ENCODE assay signal across 8 cellular contexts in the genomic region with DNA sequence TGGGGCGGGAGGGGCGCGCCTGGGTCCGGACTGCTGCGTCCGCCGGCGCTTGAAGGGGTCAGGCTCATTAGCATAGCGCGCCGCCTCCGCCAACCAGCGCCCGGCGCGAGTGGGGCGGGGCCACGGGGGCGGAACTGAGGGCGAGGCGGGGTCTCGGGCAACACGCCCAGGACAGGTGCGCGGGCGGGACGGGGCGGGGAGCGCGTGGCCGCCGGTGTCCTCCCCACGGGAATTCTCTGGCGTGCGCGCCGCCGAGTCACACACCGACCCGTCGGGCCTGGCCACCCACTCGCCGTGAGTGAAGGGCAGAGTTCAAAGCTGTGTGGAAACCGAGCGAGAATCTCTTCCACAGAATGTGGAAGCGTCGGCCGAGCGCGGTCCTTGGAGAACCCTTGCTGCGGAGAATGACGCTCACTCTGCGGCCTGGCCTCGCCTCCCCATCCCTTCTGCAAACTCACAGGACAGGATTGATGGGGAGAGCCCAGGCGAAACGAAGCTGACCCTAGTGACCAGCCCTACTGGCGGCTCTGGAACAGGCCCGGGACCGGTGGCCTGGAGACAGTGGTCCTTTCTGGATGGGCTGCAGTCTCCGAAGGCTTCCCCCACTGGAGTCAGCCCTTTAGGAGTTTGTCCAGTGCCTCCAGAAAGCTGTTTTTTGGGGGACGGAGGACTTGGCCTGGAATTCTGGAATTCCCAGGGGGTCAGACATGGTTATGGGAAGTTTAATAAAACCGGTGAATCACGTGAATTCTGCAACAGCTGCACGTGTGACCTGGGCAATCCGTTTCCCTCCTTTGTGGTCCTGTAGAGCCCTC. TPM values are rescaled to one million over a fixed set of nuclear protein-coding genes. Genes with fewer than 3 reads are reported as not detected.
A peak's percentile ranks its signal among the peaks of the same experiment; 100 is the strongest.
DNase-seq lines count a peak whose midpoint lies in the region; ATAC-seq and TF ChIP-seq lines count a peak whose summit lies in the region.

TSS of gene SNAI3 (minus strand) at position 69 of the 815 bp plus-strand sequence. CDS start 101 bp downstream, outside the sequence.

- H3K36me3 ChIP-seq in CD8-positive, alpha-beta T cell (ENCODE audit: insufficient read depth, low read length) = no peaks in the 10 kb centered on the region
- H3K36me3 ChIP-seq in Panc1 (ENCODE audit: control insufficient read depth, insufficient read depth, low read length) (no peaks in the 10 kb centered on the region), neuronal stem cell (replicated peaks in 1 of 2; ENCODE audit: control insufficient read depth in 2 of 2, insufficient read depth in 2 of 2, low read length in 2 of 2) (no peaks in the 10 kb centered on the region)

- no peaks in the 10 kb centered on the region for H3K27me3 Mint-ChIP-seq in CD8-positive, alpha-beta T cell (ENCODE audit: low read depth)
- no peaks in the 10 kb centered on the region for H3K27me3 Mint-ChIP-seq in activated T-helper 17 cell treated with anti-CD3 and anti-CD28 coated beads, Interleukin-2, amount 50 U/mL, for 72 hours

- peak within 1 kb of the TSS; percentile 44 for H3K9ac ChIP-seq in neuronal stem cell (ENCODE audit: low read depth, low read length, poor library complexity)

- H3K4me2 ChIP-seq in neuronal stem cell (ENCODE audit: insufficient read depth, low read length, poor library complexity, severe bottlenecking) = peak within 1 kb of the TSS; percentile 72

- H3K4me1 ChIP-seq in CD8-positive, alpha-beta T cell (ENCODE audit: insufficient read depth, low read length) = peaks cover 46% of the 10 kb centered on the region
- H3K4me1 ChIP-seq in Panc1 (ENCODE audit: control insufficient read depth, insufficient read depth, low read length) = no peaks in the 10 kb centered on the region; the same call in 1 of the 2 replicates
- peaks cover 13 to 18% of the 10 kb centered on the region in 2 donors for H3K4me1 ChIP-seq in neuronal stem cell (ENCODE audit: control insufficient read depth in 2 of 2, insufficient read depth in 1 of 2, low read depth in 1 of 2, low read length in 2 of 2)

- intact Hi-C loops in CD8-positive, alpha-beta T cell (cut with DNase I, micrococcal nuclease) = loop anchor here (1.0 to 10.0 kb wide), 6 partner anchors 20 to 732 kb away; partner anchors contain the start of genes CYBA (in 2 of the 2), BANP (in 1 of the 2), CTU2 (in 1 of the 2) and MVD (in 1 of the 2)
- intact Hi-C loops in Panc1 (cut with micrococcal nuclease; ENCODE audit: unreplicated experiment) = no loop called here

- H3K27me3 ChIP-seq in CD8-positive, alpha-beta T cell (ENCODE audit: insufficient read depth, low read length) = no peaks in the 10 kb centered on the region
- H3K27me3 ChIP-seq in Panc1 (ENCODE audit: control insufficient read depth, insufficient read depth, low read length) = no peaks in the 10 kb centered on the region
- H3K27me3 ChIP-seq in neuronal stem cell (ENCODE audit: control insufficient read depth in 3 of 3, insufficient read depth in 3 of 3, low read depth in 1 of 3, low read length in 3 of 3) = peaks cover 8 to 74% (median 35%) of the 10 kb centered on the region in 3 experiments

- peak within 1 kb of the TSS; percentile 81 for H2BK15ac ChIP-seq in neuronal stem cell (ENCODE audit: low read length)

- no peak for TF ChIP-seq CTCF in CD8-positive, alpha-beta T cell (IDR thresholded peaks at IDR 0.05)
- TF ChIP-seq CTCF in Panc1 (IDR thresholded peaks at IDR 0.05) (no peak), foreskin fibroblast (IDR thresholded peaks at IDR 0.05; ENCODE audit: low read depth, low read length) (no peak)

- in situ Hi-C loops in Panc1 (cut with HindIII; ENCODE audit: low pct_unique_long_range_greater_than_20kb, low sequenced_read_pairs) = no loop called here

- no peaks in the 10 kb centered on the region for H3K9me3 Mint-ChIP-seq in CD8-positive, alpha-beta T cell
- no peaks in the 10 kb centered on the region for H3K9me3 Mint-ChIP-seq in activated T-helper 17 cell treated with anti-CD3 and anti-CD28 coated beads, Interleukin-2, amount 50 U/mL, for 72 hours

- peaks cover 1% of the 10 kb centered on the region for H3K36me3 Mint-ChIP-seq in CD8-positive, alpha-beta T cell
- H3K36me3 Mint-ChIP-seq in activated T-helper 17 cell treated with anti-CD3 and anti-CD28 coated beads, Interleukin-2, amount 50 U/mL, for 72 hours (ENCODE audit: low read depth) = no peaks in the 10 kb centered on the region

- DNase-seq in CD8-positive, alpha-beta T cell = peak; percentile 58 to 87 (median 80)
- peak; percentile 57 for DNase-seq in HT1080 (ENCODE audit: low read depth)
- no peak for DNase-seq in Panc1 (ENCODE audit: low read depth, low spot score)
- DNase-seq in foreskin fibroblast = peak; percentile 34 to 77
- peak; percentile 85 for DNase-seq in neuronal stem cell (ENCODE audit: low spot score)
- DNase-seq in substantia nigra (lab: John Stamatoyannopoulos, UW) = peak in 35 of 49 donors; percentile 9 to 89 (median 39)

- ATAC-seq in CD8-positive, alpha-beta T cell = peak; percentile 77
- ATAC-seq in GM19467 (IDR thresholded peaks at IDR 0.05; ENCODE audit: unreplicated experiment) = peak; percentile 60
- peak; percentile 92 for ATAC-seq in Panc1
- peak; percentile 89 for ATAC-seq in activated T-helper 17 cell treated with anti-CD3 and anti-CD28 coated beads, Interleukin-2, amount 50 U/mL, for 72 hours (replicated peaks)

- no peak within 1 kb of the TSS for H2BK5ac ChIP-seq in neuronal stem cell (ENCODE audit: low read length)

- peak within 1 kb of the TSS; percentile 80 for H3K4me3 Mint-ChIP-seq in CD8-positive, alpha-beta T cell
- H3K4me3 Mint-ChIP-seq in activated T-helper 17 cell treated with anti-CD3 and anti-CD28 coated beads, Interleukin-2, amount 50 U/mL, for 72 hours = peak within 1 kb of the TSS; percentile 72

- H3K18ac ChIP-seq in neuronal stem cell (ENCODE audit: low read length) = peak within 1 kb of the TSS; percentile 91

- peak within 1 kb of the TSS; percentile 71 for H3K14ac ChIP-seq in neuronal stem cell (ENCODE audit: low read length)

- no CpG with 5 or more reads among the region's 65 CpGs for whole genome bisulfite sequencing in neuronal stem cell (ENCODE audit: extremely low coverage in 2 of 2, insufficient read length in 2 of 2, insufficient replicate concordance in 1 of 2), 2 donors

- peak within 1 kb of the TSS; percentile 96 for H4K8ac ChIP-seq in neuronal stem cell (ENCODE audit: low read depth, low read length)

- H3K23ac ChIP-seq in neuronal stem cell (ENCODE audit: low read depth, low read length, poor library complexity) = peak within 1 kb of the TSS; percentile 91

- peak within 1 kb of the TSS; percentile 90 for H2AFZ ChIP-seq in neuronal stem cell (ENCODE audit: low read length)

- peak within 1 kb of the TSS; percentile 69 for H3K27ac Mint-ChIP-seq in CD8-positive, alpha-beta T cell
- no peak within 1 kb of the TSS for H3K27ac Mint-ChIP-seq in activated T-helper 17 cell treated with anti-CD3 and anti-CD28 coated beads, Interleukin-2, amount 50 U/mL, for 72 hours

- H3K9me3 ChIP-seq in CD8-positive, alpha-beta T cell (ENCODE audit: low read length) = no peaks in the 10 kb centered on the region
- no peaks in the 10 kb centered on the region for H3K9me3 ChIP-seq in Panc1 (ENCODE audit: control insufficient read depth, insufficient read depth, low read depth, low read length)
- H3K9me3 ChIP-seq in neuronal stem cell (replicated peaks in 1 of 2; ENCODE audit: control insufficient read depth in 2 of 2, insufficient read depth in 1 of 2, low read depth in 1 of 2, low read length in 2 of 2) = no peaks in the 10 kb centered on the region

- CTCF ChIA-PET in CD8-positive, alpha-beta T cell (lab: Charles Lee) = interaction anchor here (0.5 to 6.2 kb wide), 6 partner anchors 10 to 94 kb away, joined by 3 to 54 read pairs (median 4); partner anchors contain the start of gene MVD
- CTCF ChIA-PET in Panc1 (lab: Charles Lee) = interaction anchor here (1.3 kb wide), 1 partner anchor 10 kb away, joined by 3 read pairs; no protein-coding TSS in a partner anchor

- no peak within 1 kb of the TSS for H4K91ac ChIP-seq in neuronal stem cell (ENCODE audit: low read depth, low read length, poor library complexity)

- POLR2A ChIA-PET in CD8-positive, alpha-beta T cell (lab: Charles Lee) = interaction anchor here (1.0 to 2.4 kb wide), 6 partner anchors 9 to 116 kb away, joined by 3 to 15 read pairs (median 9); partner anchors contain the start of gene ZC3H18
- POLR2A ChIA-PET in Panc1 (lab: Charles Lee) = interaction anchor here (0.5 kb wide), 1 partner anchor 19 kb away, joined by 4 read pairs; no protein-coding TSS in a partner anchor

- peak within 1 kb of the TSS; percentile 87 for H3K4me3 ChIP-seq in CD8-positive, alpha-beta T cell (ENCODE audit: low read depth, low read length)
- H3K4me3 ChIP-seq in Panc1 (ENCODE audit: low read depth in 2 of 2, low read length in 2 of 2) (peak within 1 kb of the TSS; percentile 45 to 58), foreskin fibroblast (ENCODE audit: low read depth in 1 of 2, low read length in 2 of 2) (peak within 1 kb of the TSS; percentile 39 to 44), neuronal stem cell (ENCODE audit: low read length in 2 of 2) (peak within 1 kb of the TSS; percentile 34 to 77)

- peak within 1 kb of the TSS; percentile 63 for H3K27ac ChIP-seq in CD8-positive, alpha-beta T cell (ENCODE audit: low read depth, low read length)
- H3K27ac ChIP-seq in Panc1 (ENCODE audit: low read length) (no peak within 1 kb of the TSS), neuronal stem cell (replicated peaks; ENCODE audit: low read length) (no peak within 1 kb of the TSS), substantia nigra (ENCODE audit: low read depth, low read length, poor library complexity, severe bottlenecking) (no peak within 1 kb of the TSS)

- peak within 1 kb of the TSS; percentile 76 for H3K4ac ChIP-seq in neuronal stem cell (ENCODE audit: low read length)

- BruUV-seq in Panc1 (replicated peaks; lab: Mats Ljungman, UMichigan) = no TSS peak

- peak within 1 kb of the TSS; percentile 81 for H2BK120ac ChIP-seq in neuronal stem cell (ENCODE audit: low read depth, low read length)

- peak within 1 kb of the TSS; percentile 73 for H2BK12ac ChIP-seq in neuronal stem cell (ENCODE audit: low read length)

- peaks cover 50% of the 10 kb centered on the region for H3K4me1 Mint-ChIP-seq in CD8-positive, alpha-beta T cell (ENCODE audit: low read depth)
- H3K4me1 Mint-ChIP-seq in activated T-helper 17 cell treated with anti-CD3 and anti-CD28 coated beads, Interleukin-2, amount 50 U/mL, for 72 hours = peaks cover 20% of the 10 kb centered on the region

- H3K79me1 ChIP-seq in neuronal stem cell (ENCODE audit: low read depth, low read length) = peaks cover 6% of the 10 kb centered on the region

- H2AK5ac ChIP-seq in neuronal stem cell (ENCODE audit: low read depth, low read length) = peak within 1 kb of the TSS; percentile 63

RNA-seq across cellular contexts. Expression of gene SNAI3, which starts in this region (rescaled TPM):
- total RNA-seq in CD8-positive, alpha-beta T cell = 1 to 10 TPM; 3.1 to 3.4 TPM
- 0.30 and 0.51 TPM in 2 replicates for total RNA-seq in HT1080 (2014; rRNA removed; shearing (Covaris generic))
- 0.14 and 0.27 TPM in 2 replicates for polyA plus RNA-seq in HT1080 (2015; cell fraction: cytosol; rRNA removed)
- polyA plus RNA-seq in HT1080 (2015; cell fraction: nucleus; rRNA removed) = not detected in 2 replicates
- not detected for total RNA-seq in Panc1 (2021; ENCODE audit: unreplicated experiment)
- 0.40 TPM for polyA plus RNA-seq in Panc1 (2012; ENCODE audit: insufficient read length)
- total RNA-seq in activated T-helper 17 cell treated with anti-CD3 and anti-CD28 coated beads, Interleukin-2, amount 50 U/mL, for 72 hours = 1 to 10 TPM; 5.9 to 6.7 TPM
- polyA plus RNA-seq in neuronal stem cell (2013, experiment 1 of 2) = 0.50 TPM
- polyA plus RNA-seq in neuronal stem cell (2013, experiment 2 of 2) = 0.32 TPM

Comparison
In these comparisons a context has a peak if more than half of its experiments do, and no peak if none do; other contexts are left out.
1. Peak in DNase-seq in HT1080; RNA of the gene not detected or under 1 TPM.
2. Peak in ATAC-seq and H3K4me3 ChIP-seq in Panc1; RNA of the gene not detected or under 1 TPM.